Comparison of ENCODE assay signal across 2 cellular contexts in the genomic region with DNA sequence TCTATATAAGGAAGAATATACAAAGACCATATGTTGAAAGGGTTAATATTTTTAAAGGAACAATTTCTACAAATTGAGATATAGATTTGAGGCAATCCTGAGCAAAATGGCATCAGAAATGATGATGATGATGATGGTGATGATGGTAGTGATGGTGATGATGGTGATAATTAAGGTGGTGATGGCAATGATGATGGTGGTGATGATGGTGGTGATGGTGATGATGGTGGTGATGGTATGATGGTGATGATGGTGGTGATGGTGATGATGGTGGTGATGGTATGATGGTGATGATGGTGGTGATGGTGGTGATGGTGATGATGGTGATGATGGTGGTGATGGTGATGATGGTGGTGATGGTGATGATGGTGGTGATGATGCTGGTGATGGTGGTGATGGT.
TF ChIP-seq lines count a peak whose summit lies in the region.
"Not testable (repeated sequence)": the region's sequence is repeated elsewhere in the genome, so short reads cannot be mapped to it uniquely, and the experiment has no call there.

No MANE protein-coding gene starts in this region.

TF ChIP-seq in HEK293, 187 proteins besides CTCF, POLR2A, EP300 and RAD21:
- TF ChIP-seq, protein P1, sequence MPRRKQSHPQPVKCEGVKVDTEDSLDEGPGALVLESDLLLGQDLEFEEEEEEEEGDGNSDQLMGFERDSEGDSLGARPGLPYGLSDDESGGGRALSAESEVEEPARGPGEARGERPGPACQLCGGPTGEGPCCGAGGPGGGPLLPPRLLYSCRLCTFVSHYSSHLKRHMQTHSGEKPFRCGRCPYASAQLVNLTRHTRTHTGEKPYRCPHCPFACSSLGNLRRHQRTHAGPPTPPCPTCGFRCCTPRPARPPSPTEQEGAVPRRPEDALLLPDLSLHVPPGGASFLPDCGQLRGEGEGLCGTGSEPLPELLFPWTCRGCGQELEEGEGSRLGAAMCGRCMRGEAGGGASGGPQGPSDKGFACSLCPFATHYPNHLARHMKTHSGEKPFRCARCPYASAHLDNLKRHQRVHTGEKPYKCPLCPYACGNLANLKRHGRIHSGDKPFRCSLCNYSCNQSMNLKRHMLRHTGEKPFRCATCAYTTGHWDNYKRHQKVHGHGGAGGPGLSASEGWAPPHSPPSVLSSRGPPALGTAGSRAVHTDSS (tag by site-specific recombination; IDR thresholded peaks at IDR 0.05) = peak; percentile 89

TF ChIP-seq in HepG2, 621 proteins besides CTCF, POLR2A, EP300 and RAD21:
- TF ChIP-seq CREB1 (IDR thresholded peaks at IDR 0.05) = peak; percentile 86
- TF ChIP-seq CREB1 (CRISPR knock-in tag; IDR thresholded peaks at IDR 0.05) = not testable (repeated sequence)
TF ChIP-seq in HepG2: peak in this region for 1; not testable (repeated sequence) for 620.
